ENCODE assay signal across 1 cellular context in genomic region chr4:57640391-57641100, GRCh38.
TF ChIP-seq lines count a peak whose summit lies in the region.

No MANE protein-coding gene starts in this region.

TF ChIP-seq in GM23338, 12 proteins besides CTCF, POLR2A, EP300 and RAD21 (continued from another document):
- TF ChIP-seq ZNF462 (CRISPR knock-in tag; IDR thresholded peaks at IDR 0.05), result no peak
- TF ChIP-seq ETS1 (IDR thresholded peaks at IDR 0.05), result no peak
TF ChIP-seq in GM23338: peak in this region for 0.
